In the genomic region with DNA sequence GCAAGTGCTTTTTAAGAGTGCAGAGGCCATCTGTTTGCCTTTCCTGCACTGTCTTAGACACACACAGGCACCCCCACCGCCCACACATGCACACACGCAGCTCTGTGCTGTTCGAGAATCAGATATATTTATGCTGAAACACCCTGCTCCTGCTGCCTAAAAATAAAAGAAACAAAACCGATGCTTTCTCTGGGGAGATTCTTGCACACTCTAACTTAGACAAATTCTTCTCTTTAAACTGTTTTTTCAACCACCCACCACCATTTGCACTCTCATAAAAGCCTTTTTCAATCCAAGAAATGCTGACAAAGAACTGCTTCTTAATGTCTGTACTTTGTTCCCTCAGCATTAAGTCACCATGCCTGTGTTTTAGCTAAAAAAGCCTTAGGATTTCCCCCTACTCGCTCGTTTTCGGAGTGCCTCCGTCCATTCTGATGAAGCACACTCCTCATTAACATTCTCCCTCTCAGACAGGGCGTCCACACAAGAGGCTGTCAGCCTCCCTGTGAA, we compare ENCODE assay signal across 12 cellular contexts. TPM values are rescaled to one million over a fixed set of nuclear protein-coding genes. Genes with fewer than 3 reads are reported as not detected.
DNase-seq lines count a peak whose midpoint lies in the region; ATAC-seq and TF ChIP-seq lines count a peak whose summit lies in the region.
"Had no signal": no experiment of that assay in that cellular context is flagged by ENCODE, and none has a peak within 500 bp of the region (broad histone marks: within the 10 kb centered on the region; RNA-seq: fewer than 3 reads in every experiment).

No MANE protein-coding gene starts in this region.

- H3K4me3 ChIP-seq in right atrium auricular region (no peak overlapping the region), endodermal cell (ENCODE audit: low read length) (no peak overlapping the region)
- H3K4me3 ChIP-seq: heart right ventricle, skin epidermis had no signal

- no peaks in the 10 kb centered on the region for H3K9me3 ChIP-seq in right atrium auricular region
- H3K9me3 ChIP-seq in endodermal cell (ENCODE audit: control insufficient read depth, low read length): peaks cover 7% of the 10 kb centered on the region
- H3K9me3 ChIP-seq: heart right ventricle had no signal

- H3K27ac ChIP-seq in right atrium auricular region: no peak overlapping the region
- no peak overlapping the region for H3K27ac ChIP-seq in endodermal cell (ENCODE audit: low read depth, low read length)
- H3K27ac ChIP-seq: heart right ventricle, skin epidermis had no signal

- H3K4me1 Mint-ChIP-seq in endodermal cell: peaks cover 11% of the 10 kb centered on the region

- no peaks in the 10 kb centered on the region for H3K27me3 Mint-ChIP-seq in endodermal cell (ENCODE audit: insufficient read depth)

- DNase-seq in Right ventricle myocardium inferior (ENCODE audit: missing footprints): no peak
- no peak for DNase-seq in right atrium auricular region (ENCODE audit: low spot score)
- peak; percentile 20 for DNase-seq in endodermal cell
- peak; percentile 63 for DNase-seq in superior temporal gyrus (ENCODE audit: extremely low spot score)
- no peak for DNase-seq in NCI-H774 (lab: John Stamatoyannopoulos, UW)
- no peak for DNase-seq in NCI-H510A (lab: John Stamatoyannopoulos, UW)
- DNase-seq in HPDE6-E6E7 (ENCODE audit: extremely low spot score): no peak
- DNase-seq: heart right ventricle had no signal

- WGBS in endodermal cell (ENCODE audit: insufficient coverage in 1 of 2, insufficient read length in 1 of 2), 2 experiments: 66 to 83% methylated on average over 9 of the region's 9 CpGs

- H3K9ac ChIP-seq in endodermal cell (ENCODE audit: extremely low read depth, low read length, poor library complexity, severe bottlenecking): no peak overlapping the region

- H3K36me3 ChIP-seq in right atrium auricular region: no peaks in the 10 kb centered on the region
- peaks cover 13% of the 10 kb centered on the region for H3K36me3 ChIP-seq in endodermal cell (ENCODE audit: control insufficient read depth, insufficient read depth, low read length)
- H3K36me3 ChIP-seq: heart right ventricle had no signal

- intact Hi-C loops in Right ventricle myocardium inferior (cut with DNase I): no loop called here

- TF ChIP-seq CTCF in right atrium auricular region (IDR thresholded peaks at IDR 0.05): no peak
- TF ChIP-seq CTCF in endodermal cell (conservative IDR thresholded peaks at IDR 0.05): no peak

- H3K4me3 Mint-ChIP-seq in endodermal cell: no peak overlapping the region
- H3K4me3 Mint-ChIP-seq: activated T-helper 1 cell treated with anti-CD3 and anti-CD28 coated beads, Interleukin-12 subunit alpha, Interleukin-12 subunit beta, Interleukin-2, Interleukin-4 antibody, amounts not matched to agents 30 ng/mL and 10 ng/mL and 1 ng/mL, durations not matched to agents 14 hours and 24 hours and 36 hours; CD8-positive, alpha-beta T cell had no signal

- H3K4me1 ChIP-seq in right atrium auricular region: peaks cover 0 to 22% of the 10 kb centered on the region in 2 donors
- H3K4me1 ChIP-seq in endodermal cell (ENCODE audit: control insufficient read depth, insufficient read depth, low read length): no peaks in the 10 kb centered on the region

- no peak overlapping the region for H3K27ac Mint-ChIP-seq in endodermal cell
- H3K27ac Mint-ChIP-seq: activated T-helper 1 cell treated with anti-CD3 and anti-CD28 coated beads, Interleukin-12 subunit alpha, Interleukin-12 subunit beta, Interleukin-2, Interleukin-4 antibody, amounts not matched to agents 30 ng/mL and 10 ng/mL and 1 ng/mL, durations not matched to agents 14 hours and 24 hours and 36 hours; CD8-positive, alpha-beta T cell had no signal

- H3K27me3 ChIP-seq in right atrium auricular region (no peaks in the 10 kb centered on the region), endodermal cell (ENCODE audit: control insufficient read depth, insufficient read depth, low read length, poor library complexity, severe bottlenecking) (no peaks in the 10 kb centered on the region)
- H3K27me3 ChIP-seq: heart right ventricle had no signal

- no peaks in the 10 kb centered on the region for H3K9me3 Mint-ChIP-seq in endodermal cell
- H3K9me3 Mint-ChIP-seq: activated T-helper 1 cell treated with anti-CD3 and anti-CD28 coated beads, Interleukin-12 subunit alpha, Interleukin-12 subunit beta, Interleukin-2, Interleukin-4 antibody, amounts not matched to agents 30 ng/mL and 10 ng/mL and 1 ng/mL, durations not matched to agents 14 hours and 24 hours and 36 hours; CD8-positive, alpha-beta T cell had no signal

- ATAC-seq in Right ventricle myocardium inferior (peak; percentile 50), HG03045 (IDR thresholded peaks at IDR 0.05; ENCODE audit: unreplicated experiment) (peak; percentile 80)
- ATAC-seq: CD8-positive, alpha-beta T cell had no signal

- peaks cover 35% of the 10 kb centered on the region for H3K36me3 Mint-ChIP-seq in endodermal cell (ENCODE audit: low read depth)
- H3K36me3 Mint-ChIP-seq: CD8-positive, alpha-beta T cell had no signal

RNA-seq across cellular contexts. Expression of a gene that starts 26.2 kb away (rescaled TPM):
- total RNA-seq in Right ventricle myocardium inferior (0.19 TPM), right atrium auricular region (1 to 10 TPM; 1.1 to 1.9 TPM), endodermal cell (10 to 100 TPM; 17.3 to 18.6 TPM)
- 4.2 TPM for polyA plus RNA-seq in endodermal cell (2013, experiment 1 of 2)
- 4.1 TPM for polyA plus RNA-seq in endodermal cell (2013, experiment 2 of 2)
- total RNA-seq: CD8-positive, alpha-beta T cell had no signal

Comparison
In these comparisons a context has a peak if more than half of its experiments do, and no peak if none do; other contexts are left out.
1. DNase-seq: peak in endodermal cell (single experiment) and superior temporal gyrus (single experiment); none in Right ventricle myocardium inferior (single experiment), right atrium auricular region (single experiment), NCI-H774 (single experiment), NCI-H510A (single experiment) and HPDE6-E6E7 (single experiment).
2. RNA of a gene that starts 26.2 kb away (total RNA-seq): 17.3 to 18.6 TPM in endodermal cell; 1.1 to 1.9 TPM in right atrium auricular region and 0.19 TPM in Right ventricle myocardium inferior (single experiment); every median in the first group is over 4 times any median in the second.